ENCODE assay signal across 17 cellular contexts in genomic region chr4:122838034-122838433, GRCh38. TPM values are rescaled to one million over a fixed set of nuclear protein-coding genes. Genes with fewer than 3 reads are reported as not detected.
DNase-seq lines count a peak whose midpoint lies in the region; ATAC-seq, FAIRE-seq and TF ChIP-seq lines count a peak whose summit lies in the region.
"Had no signal": no experiment of that assay in that cellular context is flagged by ENCODE, and none has a peak within 500 bp of the region (broad histone marks: within the 10 kb centered on the region; RNA-seq: fewer than 3 reads in every experiment).

No MANE protein-coding gene starts in this region.

- no peak overlapping the region for H3K56ac ChIP-seq in H9 (ENCODE audit: insufficient read length, low read depth, low read length)
- H3K56ac ChIP-seq in H1 (replicated peaks; ENCODE audit: insufficient read length, low read depth, low read length), result no peak overlapping the region

- H3K18ac ChIP-seq in H9 (ENCODE audit: insufficient read length, low read depth, low read length), result no peak overlapping the region
- no peak overlapping the region for H3K18ac ChIP-seq in H1 (ENCODE audit: extremely low read depth, low read length)

- no peak for FAIRE-seq in H1 (lab: Jason Lieb, UNC)
- FAIRE-seq: D721Med, GM12891, HepG2 had no signal

- POLR2A ChIA-PET in PC-3 (lab: Charles Lee; ENCODE audit: unreplicated experiment) (no interaction called here), H1 (lab: Charles Lee; ENCODE audit: partially characterized antibody) (interaction anchor here (0.5 to 19.7 kb wide), 8 partner anchors 6 to 94 kb away, joined by 3 to 278 read pairs (median 4); partner anchors contain the start of gene FGF2)
- POLR2A ChIA-PET in naive thymus-derived CD4-positive, alpha-beta T cell (lab: Charles Lee), result no interaction called here

- no peak for TF ChIP-seq CTCF in H9 (conservative IDR thresholded peaks at IDR 0.05)
- TF ChIP-seq CTCF in PC-3 (conservative IDR thresholded peaks at IDR 0.05; ENCODE audit: low read depth, low read length), result no peak
- no peak for TF ChIP-seq CTCF in H1 (IDR thresholded peaks at IDR 0.05; ENCODE audit: control extremely low read depth in 1 of 3, insufficient read depth in 1 of 3, low read depth in 1 of 3, low read length in 3 of 3)
- no peak for TF ChIP-seq CTCF in chondrocyte (IDR thresholded peaks at IDR 0.05)

- ATAC-seq in PC-3 (no peak), esophagus mucosa (no peak)
- ATAC-seq in naive thymus-derived CD4-positive, alpha-beta T cell, result no peak
- ATAC-seq: CD8-positive, alpha-beta T cell; HepG2 had no signal

- no peak for TF ChIP-seq EP300 in H1 (IDR thresholded peaks at IDR 0.05; ENCODE audit: borderline replicate concordance in 1 of 2, low read depth in 2 of 2, low read length in 2 of 2)

- H3K79me2 ChIP-seq in H9 (ENCODE audit: insufficient read depth, low read length) (peaks cover 71% of the 10 kb centered on the region), PC-3 (ENCODE audit: low read length) (peaks cover 25% of the 10 kb centered on the region), H1 (ENCODE audit: control insufficient read depth in 1 of 2, insufficient read depth in 2 of 2, low read length in 2 of 2) (peaks cover 56 to 100% of the 10 kb centered on the region in 2 experiments)

- H2AK5ac ChIP-seq in H9 (ENCODE audit: insufficient read length, low read length) (no peak overlapping the region), H1 (ENCODE audit: low read depth, low read length) (no peak overlapping the region)

- H4K91ac ChIP-seq in H9 (ENCODE audit: insufficient read length, low read depth, low read length) (no peak overlapping the region), H1 (replicated peaks; ENCODE audit: insufficient read length, low read length) (no peak overlapping the region)

- no CpG with 5 or more reads among the region's 1 CpG for WGBS in H9 (ENCODE audit: extremely low coverage, insufficient read length, low lambda C conversion rate)
- WGBS in H1 (ENCODE audit: extremely low coverage in 1 of 2, insufficient coverage in 1 of 2, insufficient read length in 1 of 2, insufficient replicate concordance in 2 of 2, low coverage in 1 of 2, low lambda C conversion rate in 2 of 2, missing lambda C conversion rate in 1 of 2), 2 experiments, result 87% methylated on average over 1 of the region's 1 CpG; no CpG with 5 or more reads in 1 of the 2 experiments

- H4K5ac ChIP-seq in H9 (ENCODE audit: insufficient read length, low read depth, low read length), result no peak overlapping the region
- H4K5ac ChIP-seq in H1 (ENCODE audit: insufficient read length, low read depth, low read length), result no peak overlapping the region

- CTCF ChIA-PET in PC-3 (lab: Charles Lee) (no interaction called here), H1 (lab: Charles Lee; ENCODE audit: partially characterized antibody) (interaction anchor here (1.3 kb wide), 1 partner anchor 121 kb away, joined by 3 read pairs; no protein-coding TSS in a partner anchor)
- CTCF ChIA-PET in naive thymus-derived CD4-positive, alpha-beta T cell (lab: Charles Lee), result no interaction called here

- H3F3A ChIP-seq in PC-3 (ENCODE audit: low read length, unreplicated experiment), result no peaks in the 10 kb centered on the region

- H3K4me2 ChIP-seq in H9 (ENCODE audit: insufficient read depth, insufficient read length, low read length) (no peak overlapping the region), PC-3 (ENCODE audit: low read length) (no peak overlapping the region), H1 (ENCODE audit: insufficient read depth in 1 of 2, low read depth in 2 of 2, low read length in 2 of 2) (no peak overlapping the region)

- H3K4me1 ChIP-seq in H9 (ENCODE audit: insufficient read depth, low read length), result peaks cover 8% of the 10 kb centered on the region; the same call in 1 of the 2 replicates
- H3K4me1 ChIP-seq in PC-3 (ENCODE audit: insufficient read depth, low read length), result peaks cover 22% of the 10 kb centered on the region
- peaks cover 0 to 15% (median 8%) of the 10 kb centered on the region in 4 experiments; a peak in 5 of 7 replicates for H3K4me1 ChIP-seq in H1 (replicated peaks in 1 of 4; ENCODE audit: control insufficient read depth in 3 of 4, insufficient read depth in 4 of 4, low read length in 3 of 4)
- no peaks in the 10 kb centered on the region for H3K4me1 ChIP-seq in naive thymus-derived CD4-positive, alpha-beta T cell (ENCODE audit: control insufficient read depth in 2 of 2, insufficient read depth in 2 of 2, low read length in 2 of 2)

- H3K4ac ChIP-seq in H9 (ENCODE audit: low read depth, low read length) (no peak overlapping the region), H1 (replicated peaks; ENCODE audit: insufficient read length, low read depth, low read length) (no peak overlapping the region)

- H3K27ac Mint-ChIP-seq in H9, result peak overlapping the region in 2 of 3 experiments; percentile 59 to 62; a peak in 2 of 7 replicates
- H3K27ac Mint-ChIP-seq in naive thymus-derived CD4-positive, alpha-beta T cell, result no peak overlapping the region
- no peak overlapping the region for H3K27ac Mint-ChIP-seq in chondrocyte (ENCODE audit: unreplicated experiment)
- H3K27ac Mint-ChIP-seq: CD14-positive monocyte; CD8-positive, alpha-beta T cell had no signal

- no peak for TF ChIP-seq POLR2A in H1 (IDR thresholded peaks at IDR 0.05; ENCODE audit: control extremely low read depth in 1 of 2, low read depth in 2 of 2, low read length in 2 of 2)

- H3K14ac ChIP-seq in H9 (ENCODE audit: insufficient read depth, low read length) (no peak overlapping the region), H1 (ENCODE audit: insufficient read length) (no peak overlapping the region)

- H3K36me3 Mint-ChIP-seq in H9 (ENCODE audit: insufficient read depth in 1 of 3, low read depth in 3 of 3) (peaks cover 19 to 52% (median 46%) of the 10 kb centered on the region in 3 experiments), chondrocyte (ENCODE audit: low read depth) (peaks cover 7% of the 10 kb centered on the region)
- H3K36me3 Mint-ChIP-seq in naive thymus-derived CD4-positive, alpha-beta T cell, result peaks cover 0 to 2% (median 0%) of the 10 kb centered on the region in 5 donors
- H3K36me3 Mint-ChIP-seq: CD14-positive monocyte; CD8-positive, alpha-beta T cell had no signal

- no peak overlapping the region for H2BK5ac ChIP-seq in H9 (ENCODE audit: insufficient read length, low read length)
- H2BK5ac ChIP-seq in H1 (ENCODE audit: low read depth, low read length), result no peak overlapping the region

- H3K27ac ChIP-seq in H9 (ENCODE audit: insufficient read length, low read depth, low read length) (no peak overlapping the region), PC-3 (ENCODE audit: low read length) (peak overlapping the region; percentile 75), H1 (ENCODE audit: low read depth, low read length) (no peak overlapping the region)
- no peak overlapping the region for H3K27ac ChIP-seq in naive thymus-derived CD4-positive, alpha-beta T cell (ENCODE audit: low read depth, low read length)

- H3K79me1 ChIP-seq in H9 (ENCODE audit: insufficient read depth, low read depth, low read length, poor library complexity, severe bottlenecking) (peaks cover 6% of the 10 kb centered on the region), H1 (ENCODE audit: low read depth, low read length) (peaks cover 2% of the 10 kb centered on the region; the same call in 1 of the 2 replicates)

- H2BK120ac ChIP-seq in H9 (ENCODE audit: low read depth, low read length, poor library complexity, severe bottlenecking) (no peak overlapping the region), H1 (replicated peaks; ENCODE audit: low read depth, low read length) (no peak overlapping the region)

- H2BK15ac ChIP-seq in H9 (ENCODE audit: low read depth, low read length) (no peak overlapping the region), H1 (ENCODE audit: low read length) (no peak overlapping the region)

- H3K4me3 ChIP-seq in PC-3 (ENCODE audit: low read length) (no peak overlapping the region), H1 (ENCODE audit: extremely low read depth in 1 of 4, insufficient read depth in 2 of 4, low read depth in 3 of 4, low read length in 4 of 4) (no peak overlapping the region)
- no peak overlapping the region for H3K4me3 ChIP-seq in naive thymus-derived CD4-positive, alpha-beta T cell (ENCODE audit: low read length)

- DNase-seq in H9 (no peak), PC-3 (no peak), H1 (ENCODE audit: low read depth in 1 of 2, low spot score in 2 of 2) (no peak), chondrocyte (ENCODE audit: low spot score) (no peak)
- DNase-seq in naive thymus-derived CD4-positive, alpha-beta T cell, result no peak
- DNase-seq: CD8-positive, alpha-beta T cell; COR-L47; DMS153; DMS79 treated with DMSO at 0.1 percent for 48 hours; EL; GOT3; HCEC 1CT had no signal

- H2BK12ac ChIP-seq in H9 (ENCODE audit: insufficient read length, low read depth, low read length), result no peak overlapping the region
- H2BK12ac ChIP-seq in H1 (ENCODE audit: low read depth, low read length), result no peak overlapping the region

- intact Hi-C loops in PC-3 (cut with micrococcal nuclease), result loop anchor here (10.0 kb wide), 1 partner anchor 53 kb away; no protein-coding TSS in a partner anchor
- intact Hi-C loops in naive thymus-derived CD4-positive, alpha-beta T cell (cut with micrococcal nuclease), result no loop called here

- H3T11ph ChIP-seq in H9 (ENCODE audit: low read length), result no peak overlapping the region

- no peaks in the 10 kb centered on the region for H3K9me2 ChIP-seq in PC-3 (replicated peaks; ENCODE audit: low read length)

- H3K9me3 ChIP-seq in H9 (ENCODE audit: control insufficient read depth, low read depth, low read length), result no peaks in the 10 kb centered on the region
- no peaks in the 10 kb centered on the region for H3K9me3 ChIP-seq in PC-3 (ENCODE audit: low read length)
- no peaks in the 10 kb centered on the region for H3K9me3 ChIP-seq in H1 (ENCODE audit: insufficient read depth in 2 of 2, low read depth in 1 of 2, low read length in 1 of 2)
- no peaks in the 10 kb centered on the region for H3K9me3 ChIP-seq in naive thymus-derived CD4-positive, alpha-beta T cell (ENCODE audit: control insufficient read depth in 2 of 3, low read length in 3 of 3)

- H3K9me3 Mint-ChIP-seq in H9, result no peaks in the 10 kb centered on the region; a peak in 1 of 5 replicates
- no peaks in the 10 kb centered on the region for H3K9me3 Mint-ChIP-seq in naive thymus-derived CD4-positive, alpha-beta T cell
- H3K9me3 Mint-ChIP-seq in chondrocyte (ENCODE audit: low read depth), result no peaks in the 10 kb centered on the region
- H3K9me3 Mint-ChIP-seq: CD8-positive, alpha-beta T cell had no signal

- H3K23me2 ChIP-seq in H9 (ENCODE audit: insufficient read length, low read depth, low read length, poor library complexity, severe bottlenecking), result no peaks in the 10 kb centered on the region
- no peaks in the 10 kb centered on the region for H3K23me2 ChIP-seq in H1 (ENCODE audit: low read depth, low read length)

- H3K4me1 Mint-ChIP-seq in H9 (peaks cover 40 to 44% of the 10 kb centered on the region in 2 experiments), chondrocyte (ENCODE audit: low read depth) (peaks cover 53% of the 10 kb centered on the region)
- H3K4me1 Mint-ChIP-seq in naive thymus-derived CD4-positive, alpha-beta T cell, result no peaks in the 10 kb centered on the region
- H3K4me1 Mint-ChIP-seq: CD14-positive monocyte had no signal

- H3K9ac ChIP-seq in H9 (ENCODE audit: extremely low read depth, insufficient read length, low read length) (no peak overlapping the region), PC-3 (ENCODE audit: low read length) (no peak overlapping the region), H1 (replicated peaks in 1 of 4; ENCODE audit: extremely low read depth in 1 of 4, low read depth in 3 of 4, low read length in 3 of 4) (no peak overlapping the region)

- H3K27me3 ChIP-seq in H9 (ENCODE audit: insufficient read depth, low read length) (no peaks in the 10 kb centered on the region), PC-3 (ENCODE audit: low read length) (no peaks in the 10 kb centered on the region), H1 (replicated peaks in 1 of 4; ENCODE audit: control insufficient read depth in 3 of 4, extremely low read depth in 1 of 4, insufficient read depth in 3 of 4, low read length in 3 of 4) (no peaks in the 10 kb centered on the region)
- no peaks in the 10 kb centered on the region for H3K27me3 ChIP-seq in naive thymus-derived CD4-positive, alpha-beta T cell (ENCODE audit: control insufficient read depth in 2 of 2, insufficient read depth in 2 of 2, low read length in 2 of 2)

- H4K20me1 ChIP-seq in H9 (ENCODE audit: control insufficient read depth, insufficient read depth, insufficient read length) (no peaks in the 10 kb centered on the region), PC-3 (ENCODE audit: low read length) (no peaks in the 10 kb centered on the region), H1 (replicated peaks in 1 of 2; ENCODE audit: control insufficient read depth in 1 of 2, insufficient read depth in 2 of 2, low read length in 2 of 2) (peaks cover 37 to 61% of the 10 kb centered on the region in 2 experiments)

- H4K8ac ChIP-seq in H9 (replicated peaks; ENCODE audit: insufficient read length, low read depth, low read length) (no peak overlapping the region), H1 (ENCODE audit: extremely low read depth, insufficient read depth, low read length) (no peak overlapping the region)

- H3K36me3 ChIP-seq in PC-3 (ENCODE audit: low read depth, low read length), result no peaks in the 10 kb centered on the region
- H3K36me3 ChIP-seq in H1 (ENCODE audit: control insufficient read depth in 2 of 4, insufficient read depth in 4 of 4, low read length in 3 of 4), result peaks cover 3 to 70% (median 24%) of the 10 kb centered on the region in 4 experiments; a peak in 6 of 8 replicates
- no peaks in the 10 kb centered on the region for H3K36me3 ChIP-seq in naive thymus-derived CD4-positive, alpha-beta T cell (ENCODE audit: control insufficient read depth in 2 of 3, insufficient read depth in 3 of 3, low read length in 3 of 3)

- H3K4me3 Mint-ChIP-seq in H9 (no peak overlapping the region), chondrocyte (ENCODE audit: unreplicated experiment) (no peak overlapping the region)
- H3K4me3 Mint-ChIP-seq in naive thymus-derived CD4-positive, alpha-beta T cell, result no peak overlapping the region
- H3K4me3 Mint-ChIP-seq: CD14-positive monocyte; CD8-positive, alpha-beta T cell had no signal

- TF ChIP-seq RAD21 in H1 (IDR thresholded peaks at IDR 0.05 in 1 of 2, conservative IDR thresholded peaks at IDR 0.05 in 1 of 2; ENCODE audit: low read depth in 2 of 2, low read length in 2 of 2), result no peak

- H2BK20ac ChIP-seq in H9 (ENCODE audit: low read depth, low read length, poor library complexity, severe bottlenecking) (no peak overlapping the region), H1 (ENCODE audit: low read length) (no peak overlapping the region)

- H2AFZ ChIP-seq in H9 (ENCODE audit: low read length) (no peak overlapping the region), PC-3 (ENCODE audit: low read length) (no peak overlapping the region), H1 (ENCODE audit: low read length) (no peak overlapping the region)

- H3K23ac ChIP-seq in H9 (ENCODE audit: insufficient read length, low read depth, low read length) (no peak overlapping the region), H1 (ENCODE audit: insufficient read length) (no peak overlapping the region)

- no TSS peak for BruUV-seq in PC-3 (replicated peaks; lab: Mats Ljungman, UMichigan)

- no peaks in the 10 kb centered on the region for H3K27me3 Mint-ChIP-seq in H9 (ENCODE audit: low read depth)
- peaks cover 10 to 42% (median 18%) of the 10 kb centered on the region in 5 donors for H3K27me3 Mint-ChIP-seq in naive thymus-derived CD4-positive, alpha-beta T cell
- H3K27me3 Mint-ChIP-seq in chondrocyte (ENCODE audit: low read depth), result no peaks in the 10 kb centered on the region

RNA-seq across cellular contexts. Expression of gene FGF2, which starts 11.4 kb away (rescaled TPM):
- total RNA-seq in H9 (2021) (95.2 and 99.0 TPM in 2 replicates), PC-3 (2014; rRNA removed) (4.0 and 4.1 TPM in 2 replicates), chondrocyte (25.0 to 26.2 TPM (median 25.1 TPM) in 3 replicates), esophagus mucosa (0.68 TPM)
- 145 and 153 TPM in 2 replicates for total RNA-seq in H1 (2021; fragmentation: NEBNext Ultra II Directional; extraction: Animal tissue kit (Norgen Biotek cat#: 25700))
- 20.5 and 23.4 TPM in 2 replicates for polyA plus RNA-seq in H1 (2011; rRNA removed)
- 45.3 TPM for polyA plus RNA-seq in H1 (2011; cell fraction: cytosol; rRNA removed)
- 30.0 TPM for polyA plus RNA-seq in H1 (2011; cell fraction: nucleus; rRNA removed)
- polyA plus RNA-seq in H1 (2012, experiment 1 of 2), result 42.5 to 55.1 TPM (median 50.9 TPM) in 4 replicates
- polyA plus RNA-seq in H1 (2012, experiment 2 of 2), result 5.4 TPM
- 46.6 TPM for polyA plus RNA-seq in H1 (2013, experiment 1 of 2)
- polyA plus RNA-seq in H1 (2013, experiment 2 of 2), result 39.5 TPM
- 55.5 and 65.6 TPM in 2 replicates for polyA minus RNA-seq in H1 (2011; rRNA and poly(A)+ RNA removed)
- 84.8 TPM for polyA minus RNA-seq in H1 (2011; cell fraction: cytosol; rRNA and poly(A)+ RNA removed)
- polyA minus RNA-seq in H1 (2011; cell fraction: nucleus; rRNA and poly(A)+ RNA removed), result 136 TPM
- total RNA-seq in naive thymus-derived CD4-positive, alpha-beta T cell, result under 1 TPM in 1 of 5 experiments, not detected in 4; 0.51 TPM
- not detected for polyA plus RNA-seq in naive thymus-derived CD4-positive, alpha-beta T cell
- total RNA-seq: CD8-positive, alpha-beta T cell had no signal
- polyA plus RNA-seq: CD14-positive monocyte had no signal

Comparison
In these comparisons a context has a peak if more than half of its experiments do, and no peak if none do; other contexts are left out.
1. H3K27ac Mint-ChIP-seq: peak in H9 (2 of 3); none in naive thymus-derived CD4-positive, alpha-beta T cell (0 of 9) and chondrocyte (single experiment).